ENCODE assay signal across 1 cellular context in the genomic region with DNA sequence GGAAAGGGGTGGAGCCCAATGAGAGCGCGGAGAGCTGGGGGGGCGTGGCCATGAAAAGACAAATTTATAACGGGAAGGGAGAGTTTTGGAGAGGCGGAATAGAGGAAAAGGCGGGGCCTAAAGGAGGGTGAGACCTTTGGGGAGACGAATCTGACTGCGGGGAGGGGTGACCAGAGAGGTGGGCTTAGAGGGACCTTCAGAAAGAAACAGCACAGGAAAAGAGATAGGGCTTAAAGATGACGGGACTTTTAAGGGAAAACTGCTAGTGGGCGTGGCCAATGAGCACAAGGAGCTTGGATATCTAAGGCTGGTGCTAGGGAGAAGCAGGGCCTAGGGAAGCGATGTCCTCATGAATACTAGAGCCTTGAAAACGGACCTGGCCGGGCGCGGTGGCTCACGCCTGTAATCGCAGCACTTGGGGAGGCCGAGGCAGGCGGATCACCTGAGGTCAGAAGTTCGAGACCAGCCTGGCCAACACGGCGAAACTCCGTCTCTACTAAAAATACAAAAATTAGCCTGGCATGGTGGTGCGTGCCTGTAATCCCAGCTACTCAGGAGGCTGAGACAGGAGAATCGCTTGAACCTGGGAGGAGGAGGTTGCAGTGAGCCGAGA.
TF ChIP-seq lines count a peak whose summit lies in the region.

No MANE protein-coding gene starts in this region.

TF ChIP-seq in H1, 55 proteins besides CTCF, POLR2A, EP300 and RAD21:
- TF ChIP-seq ASH2L (IDR thresholded peaks at IDR 0.05; ENCODE audit: low read length) = peak; percentile 7
